In the genomic region with DNA sequence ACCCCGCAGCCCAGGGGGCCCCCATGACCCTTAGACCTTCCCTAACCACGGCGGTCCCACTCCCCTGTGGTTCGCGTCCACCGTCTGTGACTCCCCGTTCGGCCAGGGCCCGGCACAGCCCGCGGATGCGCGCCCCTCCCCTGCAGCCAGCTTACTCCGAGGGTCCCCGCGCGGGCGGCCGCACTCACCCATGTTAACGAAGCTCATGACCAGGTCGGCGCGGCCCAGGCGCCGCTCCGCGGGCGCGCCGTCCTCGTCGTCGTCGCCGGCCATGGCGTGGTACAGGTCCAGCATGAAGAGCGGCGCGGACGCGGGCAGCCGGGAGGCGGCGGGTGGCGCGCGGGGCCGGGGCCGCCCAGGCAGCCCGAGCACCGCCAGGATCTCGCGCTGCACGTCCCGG, we compare ENCODE assay signal across 9 cellular contexts. TPM values are rescaled to one million over a fixed set of nuclear protein-coding genes. Genes with fewer than 3 reads are reported as not detected.
A peak's percentile ranks its signal among the peaks of the same experiment; 100 is the strongest.
DNase-seq lines count a peak whose midpoint lies in the region; ATAC-seq and TF ChIP-seq lines count a peak whose summit lies in the region.
"Not testable (repeated sequence)": the region's sequence is repeated elsewhere in the genome, so short reads cannot be mapped to it uniquely, and the experiment has no call there.
"Had no signal": no experiment of that assay in that cellular context is flagged by ENCODE, and none has a peak within 500 bp of the region (broad histone marks: within the 10 kb centered on the region; RNA-seq: fewer than 3 reads in every experiment).

No MANE protein-coding gene starts in this region.

- not testable (repeated sequence) for H3K36me3 Mint-ChIP-seq in CD8-positive, alpha-beta T cell; H9 (ENCODE audit: insufficient read depth in 1 of 3, low read depth in 3 of 3); natural killer cell

- H2AK5ac ChIP-seq in H9 (ENCODE audit: insufficient read length, low read length), result not testable (repeated sequence)

- not testable (repeated sequence) for H3K27ac Mint-ChIP-seq in CD8-positive, alpha-beta T cell; H9; stimulated activated naive CD8-positive, alpha-beta T cell treated with anti-CD3 and anti-CD28 coated beads, Interleukin-15, amount 100 ng/mL, for 72 hours
- peak overlapping the region in 1 of 2 donors; percentile 35 for H3K27ac Mint-ChIP-seq in natural killer cell

- H3K36me3 ChIP-seq in CD8-positive, alpha-beta T cell (ENCODE audit: insufficient read depth, low read length); WERI-Rb-1; body of pancreas (replicated peaks in 1 of 2; ENCODE audit: insufficient read depth in 1 of 2, low read depth in 2 of 2); hepatocyte (replicated peaks; ENCODE audit: insufficient read depth, low read depth): not testable (repeated sequence)

- H3K27ac ChIP-seq in CD8-positive, alpha-beta T cell (ENCODE audit: low read depth, low read length); H9 (ENCODE audit: insufficient read length, low read depth, low read length); WERI-Rb-1; body of pancreas; hepatocyte: not testable (repeated sequence)

- H2BK20ac ChIP-seq in H9 (ENCODE audit: low read depth, low read length, poor library complexity, severe bottlenecking), result not testable (repeated sequence)

- not testable (repeated sequence) for H3K4ac ChIP-seq in H9 (ENCODE audit: low read depth, low read length)

- H3K9me3 Mint-ChIP-seq in CD8-positive, alpha-beta T cell; H9; natural killer cell; stimulated activated naive CD8-positive, alpha-beta T cell treated with anti-CD3 and anti-CD28 coated beads, Interleukin-15, amount 100 ng/mL, for 72 hours: not testable (repeated sequence)

- H3K56ac ChIP-seq in H9 (ENCODE audit: insufficient read length, low read depth, low read length), result not testable (repeated sequence)

- not testable (repeated sequence) for H3K79me2 ChIP-seq in H9 (ENCODE audit: insufficient read depth, low read length); hepatocyte

- H3K4me3 Mint-ChIP-seq in CD8-positive, alpha-beta T cell, result peak overlapping the region; percentile 54
- H3K4me3 Mint-ChIP-seq in H9 (peak overlapping the region; percentile 37 to 74; a peak in 2 of 5 replicates), natural killer cell (peak overlapping the region; percentile 68)
- peak overlapping the region; percentile 54 to 55 for H3K4me3 Mint-ChIP-seq in stimulated activated naive CD8-positive, alpha-beta T cell treated with anti-CD3 and anti-CD28 coated beads, Interleukin-15, amount 100 ng/mL, for 72 hours

- CTCF ChIA-PET in CD8-positive, alpha-beta T cell (lab: Charles Lee), result interaction anchor here (0.6 to 2.7 kb wide), 3 partner anchors 11 to 587 kb away, joined by 3 to 9 read pairs (median 3); no protein-coding TSS in a partner anchor

- not testable (repeated sequence) for H3K4me1 ChIP-seq in CD8-positive, alpha-beta T cell (ENCODE audit: insufficient read depth, low read length); H9 (ENCODE audit: insufficient read depth, low read length); hepatocyte (ENCODE audit: insufficient read depth)
- peaks cover 27% of the 10 kb centered on the region for H3K4me1 ChIP-seq in body of pancreas

- not testable (repeated sequence) for H3T11ph ChIP-seq in H9 (ENCODE audit: low read length)

- TF ChIP-seq CTCF in CD8-positive, alpha-beta T cell (IDR thresholded peaks at IDR 0.05); H9 (conservative IDR thresholded peaks at IDR 0.05); WERI-Rb-1 (IDR thresholded peaks at IDR 0.05; ENCODE audit: low read depth, low read length); body of pancreas (IDR thresholded peaks at IDR 0.05); hepatocyte (IDR thresholded peaks at IDR 0.05; ENCODE audit: poor library complexity); natural killer cell (IDR thresholded peaks at IDR 0.05): not testable (repeated sequence)

- H3K4me3 ChIP-seq in CD8-positive, alpha-beta T cell (ENCODE audit: low read depth, low read length); body of pancreas; hepatocyte: not testable (repeated sequence)
- peak overlapping the region; percentile 22; the same call in 1 of the 2 replicates for H3K4me3 ChIP-seq in WERI-Rb-1 (ENCODE audit: low read depth, low read length)

- not testable (repeated sequence) for H4K8ac ChIP-seq in H9 (replicated peaks; ENCODE audit: insufficient read length, low read depth, low read length)

- H3K4me1 Mint-ChIP-seq in CD8-positive, alpha-beta T cell (ENCODE audit: low read depth), result peaks cover 11% of the 10 kb centered on the region
- not testable (repeated sequence) for H3K4me1 Mint-ChIP-seq in H9
- H3K4me1 Mint-ChIP-seq in natural killer cell, result peaks cover 5 to 15% of the 10 kb centered on the region in 2 donors
- peaks cover 14% of the 10 kb centered on the region for H3K4me1 Mint-ChIP-seq in stimulated activated naive CD8-positive, alpha-beta T cell treated with anti-CD3 and anti-CD28 coated beads, Interleukin-15, amount 100 ng/mL, for 72 hours

- TF ChIP-seq POLR2A in body of pancreas (IDR thresholded peaks at IDR 0.05), result not testable (repeated sequence)

- not testable (repeated sequence) for H3K14ac ChIP-seq in H9 (ENCODE audit: insufficient read depth, low read length)

- H2BK15ac ChIP-seq in H9 (ENCODE audit: low read depth, low read length), result not testable (repeated sequence)

- not testable (repeated sequence) for H4K5ac ChIP-seq in H9 (ENCODE audit: insufficient read length, low read depth, low read length)

- peaks cover 24% of the 10 kb centered on the region for H3K27me3 Mint-ChIP-seq in CD8-positive, alpha-beta T cell (ENCODE audit: low read depth)
- H3K27me3 Mint-ChIP-seq in H9 (ENCODE audit: low read depth), result peaks cover 79% of the 10 kb centered on the region
- H3K27me3 Mint-ChIP-seq in natural killer cell (ENCODE audit: low read depth in 2 of 2), result not testable (repeated sequence)
- H3K27me3 Mint-ChIP-seq in stimulated activated naive CD8-positive, alpha-beta T cell treated with anti-CD3 and anti-CD28 coated beads, Interleukin-15, amount 100 ng/mL, for 72 hours, result peaks cover 57% of the 10 kb centered on the region

- not testable (repeated sequence) for H4K20me1 ChIP-seq in H9 (ENCODE audit: control insufficient read depth, insufficient read depth, insufficient read length); hepatocyte (ENCODE audit: insufficient read depth, poor library complexity, severe bottlenecking)

- H3K9ac ChIP-seq in H9 (ENCODE audit: extremely low read depth, insufficient read length, low read length), result not testable (repeated sequence)

- H3K9me3 ChIP-seq in CD8-positive, alpha-beta T cell (ENCODE audit: low read length); H9 (ENCODE audit: control insufficient read depth, low read depth, low read length); WERI-Rb-1 (ENCODE audit: severe bottlenecking); body of pancreas; hepatocyte (ENCODE audit: low read depth): not testable (repeated sequence)

- intact Hi-C loops in CD8-positive, alpha-beta T cell (cut with DNase I, micrococcal nuclease); body of pancreas (cut with DNase I); natural killer cell (cut with micrococcal nuclease): not testable (repeated sequence)

- H4K91ac ChIP-seq in H9 (ENCODE audit: insufficient read length, low read depth, low read length), result not testable (repeated sequence)

- ATAC-seq in CD8-positive, alpha-beta T cell, result not testable (repeated sequence)
- ATAC-seq in body of pancreas (peak; percentile 21), natural killer cell (peak in 2 of 3 donors; percentile 4 to 6)
- ATAC-seq in stimulated activated naive CD8-positive, alpha-beta T cell treated with anti-CD3 and anti-CD28 coated beads, Interleukin-15, amount 100 ng/mL, for 72 hours, result peak; percentile 19

- not testable (repeated sequence) for H3K18ac ChIP-seq in H9 (ENCODE audit: insufficient read length, low read depth, low read length)

- H2BK120ac ChIP-seq in H9 (ENCODE audit: low read depth, low read length, poor library complexity, severe bottlenecking), result not testable (repeated sequence)

- POLR2A ChIA-PET in CD8-positive, alpha-beta T cell (lab: Charles Lee), result interaction anchor here (1.4 kb wide), 1 partner anchor 11 kb away, joined by 3 read pairs; no protein-coding TSS in a partner anchor

- H3K9me2 ChIP-seq in hepatocyte (replicated peaks; ENCODE audit: insufficient read depth), result not testable (repeated sequence)

- H3K27me3 ChIP-seq in CD8-positive, alpha-beta T cell (ENCODE audit: insufficient read depth, low read length); WERI-Rb-1 (ENCODE audit: insufficient read depth, low read depth, severe bottlenecking); body of pancreas: not testable (repeated sequence)
- H3K27me3 ChIP-seq in H9 (ENCODE audit: insufficient read depth, low read length) (peaks cover 23% of the 10 kb centered on the region; the same call in 1 of the 2 replicates), hepatocyte (peaks cover 17% of the 10 kb centered on the region)

- H3K23me2 ChIP-seq in H9 (ENCODE audit: insufficient read length, low read depth, low read length, poor library complexity, severe bottlenecking), result not testable (repeated sequence)

- H3K4me2 ChIP-seq in H9 (ENCODE audit: insufficient read depth, insufficient read length, low read length), result not testable (repeated sequence)
- peak overlapping the region; percentile 62 for H3K4me2 ChIP-seq in hepatocyte

- H3K23ac ChIP-seq in H9 (ENCODE audit: insufficient read length, low read depth, low read length), result not testable (repeated sequence)

- not testable (repeated sequence) for DNase-seq in CD8-positive, alpha-beta T cell; H9; WERI-Rb-1; hepatocyte (ENCODE audit: low spot score); natural killer cell; stimulated activated naive CD8-positive, alpha-beta T cell treated with anti-CD3 and anti-CD28 coated beads, Interleukin-15, amount 100 ng/mL, for 72 hours
- peak; percentile 77 for DNase-seq in NCI-H748 (lab: John Stamatoyannopoulos, UW; ENCODE audit: unreplicated experiment)
- peak in 1 of 4 donors; percentile 30 for DNase-seq in body of pancreas

- H2BK5ac ChIP-seq in H9 (ENCODE audit: insufficient read length, low read length), result not testable (repeated sequence)

- not testable (repeated sequence) for H3K79me1 ChIP-seq in H9 (ENCODE audit: insufficient read depth, low read depth, low read length, poor library complexity, severe bottlenecking)

- not testable (repeated sequence) for H2BK12ac ChIP-seq in H9 (ENCODE audit: insufficient read length, low read depth, low read length)

- whole genome bisulfite sequencing in H9 (ENCODE audit: extremely low coverage, insufficient read length, low lambda C conversion rate), result no CpG with 5 or more reads among the region's 55 CpGs
- WGBS in body of pancreas, 2 donors, result 3 to 30% methylated on average over 4 to 30 of the region's 55 CpGs
- 5% methylated on average over 36 of the region's 55 CpGs for WGBS in hepatocyte (ENCODE audit: low lambda C conversion rate, missing lambda C conversion rate)

- not testable (repeated sequence) for H2AFZ ChIP-seq in H9 (ENCODE audit: low read length); hepatocyte

RNA-seq across cellular contexts. Expression of a gene that starts 0.7 kb away (rescaled TPM):
- total RNA-seq in CD8-positive, alpha-beta T cell, result under 1 TPM; 0.19 to 0.24 TPM
- total RNA-seq in H9 (2021) (0.33 and 0.42 TPM in 2 replicates), body of pancreas (1 to 10 TPM; 2.3 to 5.4 TPM), hepatocyte (5.5 and 7.6 TPM in 2 replicates), natural killer cell (1 to 10 TPM; 2.8 to 4.3 (median 3.6) TPM)
- 1.9 and 3.1 TPM in 2 replicates for polyA plus RNA-seq in hepatocyte

RNA-seq across cellular contexts. Expression of a gene that starts 16.8 kb away (rescaled TPM):
- total RNA-seq in CD8-positive, alpha-beta T cell, result under 1 TPM; 0.83 to 0.95 TPM
- 3.7 and 4.3 TPM in 2 replicates for total RNA-seq in H9 (2021)
- total RNA-seq in body of pancreas, result 1 to 10 TPM; 2.6 to 4.6 TPM
- total RNA-seq in hepatocyte, result 0.60 and 1.8 TPM in 2 replicates
- 0.25 and 0.39 TPM in 2 replicates for polyA plus RNA-seq in hepatocyte
- 1 to 10 TPM in 2 of 3 donors, under 1 TPM in 1; 0.42 to 2.2 (median 1.9) TPM for total RNA-seq in natural killer cell
- total RNA-seq: osteocyte had no signal

RNA-seq across cellular contexts. Expression of a gene that starts 49.3 kb away (rescaled TPM):
- total RNA-seq in CD8-positive, alpha-beta T cell, result 10 to 100 TPM; 43.6 to 46.7 TPM
- total RNA-seq in H9 (2021) (36.3 and 38.8 TPM in 2 replicates), body of pancreas (10 to 100 TPM; 25.9 to 33.6 TPM), hepatocyte (35.5 and 42.6 TPM in 2 replicates), natural killer cell (10 to 100 TPM; 44.3 to 62.8 (median 59.8) TPM)
- polyA plus RNA-seq in hepatocyte, result 61.2 and 77.3 TPM in 2 replicates
